Comparison of ENCODE assay signal across 22 cellular contexts in genomic region chr5:142544946-142545652, GRCh38.
DNase-seq lines count a peak whose midpoint lies in the region; ATAC-seq and TF ChIP-seq lines count a peak whose summit lies in the region.
"Had no signal": no experiment of that assay in that cellular context is flagged by ENCODE, and none has a peak within 500 bp of the region (broad histone marks: within the 10 kb centered on the region; RNA-seq: fewer than 3 reads in every experiment).

No MANE protein-coding gene starts in this region.

- intact Hi-C loops in left ventricle myocardium inferior (cut with micrococcal nuclease): loop anchor here (10.0 kb wide), 1 partner anchor 190 kb away; no protein-coding TSS in a partner anchor
- intact Hi-C loops in right cardiac atrium (cut with DNase I): loop anchor here in 2 of 4 donors (5.0 to 10.0 kb wide), 3 partner anchors 180 to 393 kb away; partner anchors contain the start of gene SPRY4 (in 1 of the 2)
- intact Hi-C loops in posterior vena cava (cut with DNase I): loop anchor here (5.0 to 10.0 kb wide), 2 partner anchors 388 to 390 kb away; no protein-coding TSS in a partner anchor

- H3K9me3 ChIP-seq in left ventricle myocardium inferior (replicated peaks) (no peaks in the 10 kb centered on the region), right cardiac atrium (ENCODE audit: control insufficient read depth, low read length) (no peaks in the 10 kb centered on the region)
- H3K9me3 ChIP-seq: transverse colon had no signal

- no peaks in the 10 kb centered on the region for H3K36me3 ChIP-seq in left ventricle myocardium inferior
- H3K36me3 ChIP-seq: transverse colon had no signal

- H3K27me3 ChIP-seq in left ventricle myocardium inferior (ENCODE audit: low read depth) (no peaks in the 10 kb centered on the region), right cardiac atrium (ENCODE audit: control insufficient read depth, insufficient read depth) (no peaks in the 10 kb centered on the region)
- H3K27me3 ChIP-seq: transverse colon had no signal

- no peak overlapping the region for H3K4me3 ChIP-seq in left ventricle myocardium inferior
- no peak overlapping the region for H3K4me3 ChIP-seq in right cardiac atrium (ENCODE audit: low read length)
- H3K4me3 ChIP-seq: transverse colon had no signal

- peaks cover 65% of the 10 kb centered on the region for H3K4me1 Mint-ChIP-seq in chondrocyte (ENCODE audit: low read depth)

- H3K27ac Mint-ChIP-seq in chondrocyte (ENCODE audit: unreplicated experiment): peak overlapping the region; percentile 86
- H3K27ac Mint-ChIP-seq: activated B cell treated with CpG ODN at 0.5 μM for 24 hours; dendritic cell treated with granulocyte-macrophage colony-stimulating factor and Interleukin-4, amounts not matched to agents 40 ng/mL and 50 ng/mL, for 4 days; stimulated activated effector memory CD8-positive, alpha-beta T cell treated with anti-CD3 and anti-CD28 coated beads, Interleukin-12 subunit alpha, Interleukin-12 subunit beta, amount 100 ng/mL, for 72 hours; T-helper 17 cell had no signal

- no peaks in the 10 kb centered on the region for H3K36me3 Mint-ChIP-seq in chondrocyte (ENCODE audit: low read depth)
- H3K36me3 Mint-ChIP-seq: CD8-positive, alpha-beta memory T cell; stimulated activated effector memory CD8-positive, alpha-beta T cell treated with anti-CD3 and anti-CD28 coated beads, Interleukin-12 subunit alpha, Interleukin-12 subunit beta, amount 100 ng/mL, for 72 hours had no signal

- TF ChIP-seq CTCF in left ventricle myocardium inferior (IDR thresholded peaks at IDR 0.05; ENCODE audit: borderline replicate concordance): no peak
- no peak for TF ChIP-seq CTCF in chondrocyte (IDR thresholded peaks at IDR 0.05)

- no peaks in the 10 kb centered on the region for H3K27me3 Mint-ChIP-seq in chondrocyte (ENCODE audit: low read depth)

- no peak overlapping the region for H3K4me3 Mint-ChIP-seq in chondrocyte (ENCODE audit: unreplicated experiment)
- H3K4me3 Mint-ChIP-seq: activated B cell treated with CpG ODN at 0.5 μM for 24 hours; CD8-positive, alpha-beta memory T cell; dendritic cell treated with granulocyte-macrophage colony-stimulating factor and Interleukin-4, amounts not matched to agents 40 ng/mL and 50 ng/mL, for 4 days; stimulated activated effector memory CD8-positive, alpha-beta T cell treated with anti-CD3 and anti-CD28 coated beads, Interleukin-12 subunit alpha, Interleukin-12 subunit beta, amount 100 ng/mL, for 72 hours; T-helper 17 cell had no signal

- H3K4me1 ChIP-seq in left ventricle myocardium inferior (peaks cover 75% of the 10 kb centered on the region), right cardiac atrium (ENCODE audit: control insufficient read depth, insufficient read depth, low read length) (peaks cover 5% of the 10 kb centered on the region)

- DNase-seq in left ventricle myocardium inferior (no peak), right cardiac atrium (no peak), chondrocyte (ENCODE audit: low spot score) (no peak), myocyte (ENCODE audit: low read depth) (peak; percentile 47), posterior vena cava (ENCODE audit: low spot score) (no peak), G401 (ENCODE audit: low spot score) (no peak), SHP77 treated with DMSO at 0.1 percent for 48 hours (lab: John Stamatoyannopoulos, UW) (no peak), NCI-H2081 (lab: John Stamatoyannopoulos, UW) (no peak)
- DNase-seq: activated B cell treated with CpG ODN at 0.5 μM for 24 hours; amygdala; CD8-positive, alpha-beta memory T cell; DMS79 treated with DMSO at 0.1 percent for 48 hours; KBM-7; NCI-H1092; NCI-H748 treated with DMSO at 0.1 percent for 48 hours; RPMI8226; small intestine; T-helper 17 cell; transverse colon had no signal

- no peak for ATAC-seq in right cardiac atrium
- ATAC-seq: stimulated activated effector memory CD8-positive, alpha-beta T cell treated with anti-CD3 and anti-CD28 coated beads, Interleukin-12 subunit alpha, Interleukin-12 subunit beta, amount 100 ng/mL, for 72 hours; T-helper 17 cell had no signal

- in situ Hi-C loops in G401 (cut with HindIII; ENCODE audit: low sequenced_read_pairs): loop anchor here (10.0 kb wide), 4 partner anchors 150 to 380 kb away; no protein-coding TSS in a partner anchor

- H3K9me3 Mint-ChIP-seq in chondrocyte (ENCODE audit: low read depth): no peaks in the 10 kb centered on the region
- H3K9me3 Mint-ChIP-seq: activated B cell treated with CpG ODN at 0.5 μM for 24 hours; CD8-positive, alpha-beta memory T cell; dendritic cell treated with granulocyte-macrophage colony-stimulating factor and Interleukin-4, amounts not matched to agents 40 ng/mL and 50 ng/mL, for 4 days; stimulated activated effector memory CD8-positive, alpha-beta T cell treated with anti-CD3 and anti-CD28 coated beads, Interleukin-12 subunit alpha, Interleukin-12 subunit beta, amount 100 ng/mL, for 72 hours had no signal

- 81% methylated on average over 3 of the region's 3 CpGs for WGBS in right cardiac atrium

- peak overlapping the region; percentile 91 for H3K27ac ChIP-seq in left ventricle myocardium inferior (replicated peaks)
- H3K27ac ChIP-seq in right cardiac atrium (ENCODE audit: low read length): no peak overlapping the region
- H3K27ac ChIP-seq: HL-60, transverse colon had no signal
